In genomic region chr11:6962673-6963072, GRCh38 we compare ENCODE assay signal across 23 cellular contexts. TPM values are rescaled to one million over a fixed set of nuclear protein-coding genes. Genes with fewer than 3 reads are reported as not detected.
DNase-seq lines count a peak whose midpoint lies in the region; ATAC-seq and TF ChIP-seq lines count a peak whose summit lies in the region.
"Had no signal": no experiment of that assay in that cellular context is flagged by ENCODE, and none has a peak within 500 bp of the region (broad histone marks: within the 10 kb centered on the region; RNA-seq: fewer than 3 reads in every experiment).

No MANE protein-coding gene starts in this region.

- ATAC-seq in GM18867 (IDR thresholded peaks at IDR 0.05; ENCODE audit: unreplicated experiment) = peak; percentile 97
- no peak for ATAC-seq in GM23338
- ATAC-seq in HG03159 (IDR thresholded peaks at IDR 0.05; ENCODE audit: unreplicated experiment) = peak; percentile 68
- ATAC-seq: activated CD4-positive, CD25-positive, alpha-beta regulatory T cell treated with anti-CD3 and anti-CD28 coated beads, Interleukin-2, amount 50 U/mL, for 24 hours; activated CD8-positive, alpha-beta memory T cell treated with anti-CD3 and anti-CD28 coated beads, Interleukin-2, amount 10 ng/mL, durations not matched to agents 7 days and 5 days had no signal

- no peak overlapping the region for H3K4me3 ChIP-seq in GM23338
- H3K4me3 ChIP-seq in hepatocyte = no peak overlapping the region
- no peak overlapping the region for H3K4me3 ChIP-seq in ascending aorta
- H3K4me3 ChIP-seq: SK-N-MC, testis had no signal

- 0 out of 3 replicates have a peak, but pooled peaks cover 3% of the 10 kb centered on the region for H3K4me1 Mint-ChIP-seq in GM23338
- H3K4me1 Mint-ChIP-seq: activated CD8-positive, alpha-beta memory T cell treated with anti-CD3 and anti-CD28 coated beads, Interleukin-2, amount 10 ng/mL, durations not matched to agents 7 days and 5 days had no signal

- DNase-seq in GM23338 (ENCODE audit: low spot score) (no peak), fibroblast of peridontal ligament (ENCODE audit: extremely low read depth) (peak; percentile 58), kidney tubule cell (ENCODE audit: low spot score) (no peak), hepatocyte (ENCODE audit: low spot score) (no peak), ascending aorta (ENCODE audit: low spot score in 2 of 2) (no peak), KG1 (lab: John Stamatoyannopoulos, UW) (no peak)
- DNase-seq: activated CD8-positive, alpha-beta memory T cell treated with anti-CD3 and anti-CD28 coated beads, Interleukin-2, amount 10 ng/mL, durations not matched to agents 7 days and 5 days; activated effector memory CD4-positive, alpha-beta T cell treated with Interleukin-2 at 50 U/mL for 16 hours; DND-41; erythroblast; HCEC 1CT; Kasumi-1; NCI-H1092 treated with DMSO at 0.1 percent for 48 hours; NCI-H526; retina; T1000; testis had no signal

- H3K27me3 Mint-ChIP-seq in GM23338 (ENCODE audit: insufficient read depth, low read depth, poor library complexity) = no peaks in the 10 kb centered on the region

- peak overlapping the region; percentile 66; the same call in 1 of the 2 replicates for H3K27ac Mint-ChIP-seq in GM23338
- H3K27ac Mint-ChIP-seq: activated CD8-positive, alpha-beta memory T cell treated with anti-CD3 and anti-CD28 coated beads, Interleukin-2, amount 10 ng/mL, durations not matched to agents 7 days and 5 days had no signal

- TF ChIP-seq CTCF in GM23338 (conservative IDR thresholded peaks at IDR 0.05; ENCODE audit: low read depth in 2 of 2) = no peak
- TF ChIP-seq CTCF in hepatocyte (IDR thresholded peaks at IDR 0.05; ENCODE audit: poor library complexity) = no peak
- no peak for TF ChIP-seq CTCF in ascending aorta (IDR thresholded peaks at IDR 0.05)

- H3K27ac ChIP-seq in GM23338 (ENCODE audit: low read depth) (no peak overlapping the region), hepatocyte (no peak overlapping the region), ascending aorta (no peak overlapping the region)
- H3K27ac ChIP-seq: SK-N-MC, testis had no signal

- no peak overlapping the region for H3K4me2 ChIP-seq in GM23338
- no peak overlapping the region for H3K4me2 ChIP-seq in hepatocyte

- no peaks in the 10 kb centered on the region for H3F3A ChIP-seq in GM23338 (replicated peaks; ENCODE audit: low read depth)

- intact Hi-C loops in ascending aorta (cut with DNase I) = no loop called here

- H3K4me3 Mint-ChIP-seq in GM23338 = no peak overlapping the region
- H3K4me3 Mint-ChIP-seq: activated CD8-positive, alpha-beta memory T cell treated with anti-CD3 and anti-CD28 coated beads, Interleukin-2, amount 10 ng/mL, durations not matched to agents 7 days and 5 days had no signal

- 88% methylated on average over 1 of the region's 1 CpG for WGBS in hepatocyte (ENCODE audit: low lambda C conversion rate, missing lambda C conversion rate)

- peaks cover 10% of the 10 kb centered on the region; the same call in 2 of the 3 replicates for H3K9me3 Mint-ChIP-seq in GM23338

- H3K9me3 ChIP-seq in hepatocyte (ENCODE audit: low read depth) (no peaks in the 10 kb centered on the region), ascending aorta (peaks cover 0 to 4% of the 10 kb centered on the region in 2 donors)
- H3K9me3 ChIP-seq: testis had no signal

- H3K9me2 ChIP-seq in GM23338 (ENCODE audit: insufficient read depth) (no peaks in the 10 kb centered on the region), hepatocyte (replicated peaks; ENCODE audit: insufficient read depth) (no peaks in the 10 kb centered on the region)

- H3K36me3 Mint-ChIP-seq in GM23338 (ENCODE audit: low read depth) = peaks cover 11% of the 10 kb centered on the region; the same call in 2 of the 3 replicates
- H3K36me3 Mint-ChIP-seq: activated CD8-positive, alpha-beta memory T cell treated with anti-CD3 and anti-CD28 coated beads, Interleukin-2, amount 10 ng/mL, durations not matched to agents 7 days and 5 days had no signal

- no peak overlapping the region for H2AFZ ChIP-seq in GM23338
- H2AFZ ChIP-seq in hepatocyte = no peak overlapping the region

- no peaks in the 10 kb centered on the region for H3K79me2 ChIP-seq in GM23338 (replicated peaks; ENCODE audit: insufficient read depth)
- H3K79me2 ChIP-seq in hepatocyte = no peaks in the 10 kb centered on the region

- H3K36me3 ChIP-seq in GM23338 (ENCODE audit: insufficient read depth) (no peaks in the 10 kb centered on the region; the same call in 1 of the 2 replicates), hepatocyte (replicated peaks; ENCODE audit: insufficient read depth, low read depth) (no peaks in the 10 kb centered on the region), ascending aorta (no peaks in the 10 kb centered on the region)

- no peaks in the 10 kb centered on the region for H3K27me3 ChIP-seq in GM23338 (ENCODE audit: insufficient read depth)
- H3K27me3 ChIP-seq in hepatocyte = no peaks in the 10 kb centered on the region
- no peaks in the 10 kb centered on the region for H3K27me3 ChIP-seq in ascending aorta
- H3K27me3 ChIP-seq: testis had no signal

- H3K4me1 ChIP-seq in GM23338 (ENCODE audit: insufficient read depth) (no peaks in the 10 kb centered on the region), hepatocyte (ENCODE audit: insufficient read depth) (no peaks in the 10 kb centered on the region), ascending aorta (no peaks in the 10 kb centered on the region)
- H3K4me1 ChIP-seq: testis had no signal

- H4K20me1 ChIP-seq in GM23338 (replicated peaks; ENCODE audit: insufficient read depth) (peaks cover 5% of the 10 kb centered on the region; the same call in 1 of the 2 replicates), hepatocyte (ENCODE audit: insufficient read depth, poor library complexity, severe bottlenecking) (no peaks in the 10 kb centered on the region)

TF ChIP-seq in GM23338, 12 proteins besides CTCF, POLR2A, EP300 and RAD21 (continues in another document):
- TF ChIP-seq ETS1 (IDR thresholded peaks at IDR 0.05) = no peak
- no peak for TF ChIP-seq REST (IDR thresholded peaks at IDR 0.05; ENCODE audit: unreplicated experiment)
- no peak for TF ChIP-seq JUNB (IDR thresholded peaks at IDR 0.05; ENCODE audit: unreplicated experiment)
- TF ChIP-seq STAT1 (IDR thresholded peaks at IDR 0.05; ENCODE audit: unreplicated experiment) = no peak
- TF ChIP-seq CREB1 (CRISPR knock-in tag; IDR thresholded peaks at IDR 0.05; ENCODE audit: low read depth) = no peak
- TF ChIP-seq EZH2 (IDR thresholded peaks at IDR 0.05; ENCODE audit: low read depth, unreplicated experiment) = no peak
- TF ChIP-seq ZNF114 (CRISPR knock-in tag; IDR thresholded peaks at IDR 0.05) = no peak
- no peak for TF ChIP-seq EZH2phosphoT487 (IDR thresholded peaks at IDR 0.05; ENCODE audit: unreplicated experiment)
- TF ChIP-seq POLR2AphosphoS5 (IDR thresholded peaks at IDR 0.05; ENCODE audit: low read depth) = no peak
- no peak for TF ChIP-seq ZNF331 (CRISPR knock-in tag; IDR thresholded peaks at IDR 0.05; ENCODE audit: low read depth)

RNA-seq across cellular contexts. Expression of gene ZNF215, which starts 36.4 kb away (rescaled TPM):
- total RNA-seq in GM23338 (2014; rRNA removed; shearing (Covaris generic)) = 18.8 and 20.8 TPM in 2 replicates
- polyA plus RNA-seq in GM23338 (2016; fragmentation: Nextera tagmentation; extraction: Ambion mirVana) = 17.3 and 17.6 TPM in 2 replicates
- 3.3 and 3.6 TPM in 2 replicates for total RNA-seq in hepatocyte
- 1.2 and 2.0 TPM in 2 replicates for polyA plus RNA-seq in hepatocyte
- not detected for total RNA-seq in ascending aorta

RNA-seq across cellular contexts. Expression of gene OR2D3, which starts 41.9 kb away (rescaled TPM):
- total RNA-seq in GM23338 (2014; rRNA removed; shearing (Covaris generic)) = not detected in 2 replicates
- polyA plus RNA-seq in GM23338 (2016; fragmentation: Nextera tagmentation; extraction: Ambion mirVana) (0.21 and 0.65 TPM in 2 replicates), hepatocyte (0.15 TPM in 1 of 2 replicates, not detected in the other)
- total RNA-seq in hepatocyte (not detected in 2 replicates), ascending aorta (not detected)
- total RNA-seq: activated CD8-positive, alpha-beta memory T cell treated with anti-CD3 and anti-CD28 coated beads, Interleukin-2, amount 10 ng/mL, durations not matched to agents 7 days and 5 days; liver; testis had no signal
- polyA plus RNA-seq: adipose tissue, liver had no signal

RNA-seq across cellular contexts. Expression of gene ZNF214, which starts 57.5 kb away (rescaled TPM):
- 4.3 and 6.1 TPM in 2 replicates for total RNA-seq in GM23338 (2014; rRNA removed; shearing (Covaris generic))
- polyA plus RNA-seq in GM23338 (2016; fragmentation: Nextera tagmentation; extraction: Ambion mirVana) = 2.2 and 2.4 TPM in 2 replicates
- total RNA-seq in hepatocyte = 3.3 and 5.0 TPM in 2 replicates
- polyA plus RNA-seq in hepatocyte = 1.4 and 3.4 TPM in 2 replicates
- not detected for total RNA-seq in ascending aorta
- total RNA-seq: activated CD8-positive, alpha-beta memory T cell treated with anti-CD3 and anti-CD28 coated beads, Interleukin-2, amount 10 ng/mL, durations not matched to agents 7 days and 5 days had no signal

RNA-seq across cellular contexts. Expression of gene NLRP14, which starts 57.6 kb away (rescaled TPM):
- total RNA-seq in GM23338 (2014; rRNA removed; shearing (Covaris generic)) = 0.10 TPM in 1 of 2 replicates, not detected in the other
- polyA plus RNA-seq in GM23338 (2016; fragmentation: Nextera tagmentation; extraction: Ambion mirVana) = 0.14 TPM in 1 of 2 replicates, not detected in the other
- 0.24 and 0.40 TPM in 2 replicates for total RNA-seq in hepatocyte
- polyA plus RNA-seq in hepatocyte = not detected in 2 replicates
- total RNA-seq in ascending aorta = not detected
